In the genomic region with DNA sequence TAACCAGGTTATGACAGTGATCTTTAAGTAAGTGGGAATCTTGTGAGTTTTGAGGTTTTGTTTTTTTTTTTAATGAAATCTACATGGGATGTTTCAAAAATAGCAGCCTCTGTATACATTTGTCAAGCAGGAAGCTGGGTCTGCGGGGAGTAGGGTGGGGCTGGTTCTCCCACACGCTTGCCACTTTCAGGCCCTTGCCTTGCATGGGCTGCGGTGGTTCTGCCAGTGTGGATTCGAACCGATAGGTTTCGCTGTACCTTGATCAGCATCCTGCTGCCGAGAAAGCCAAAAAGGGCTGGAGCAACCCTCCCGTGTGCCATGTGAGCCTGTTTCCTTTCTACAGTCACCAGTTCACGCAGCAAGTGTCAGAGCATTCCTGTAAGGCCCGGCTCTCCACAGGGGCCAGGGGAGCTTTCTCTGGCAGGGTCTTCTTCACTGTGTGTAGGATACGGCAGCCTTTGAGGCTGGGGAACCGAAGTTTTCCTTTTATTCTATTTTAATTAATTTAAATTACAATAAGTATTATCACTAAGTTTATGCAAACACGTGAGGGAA, we compare ENCODE assay signal across 14 cellular contexts.
DNase-seq lines count a peak whose midpoint lies in the region; ATAC-seq and TF ChIP-seq lines count a peak whose summit lies in the region.
"Had no signal": no experiment of that assay in that cellular context is flagged by ENCODE, and none has a peak within 500 bp of the region (broad histone marks: within the 10 kb centered on the region; RNA-seq: fewer than 3 reads in every experiment).

No MANE protein-coding gene starts in this region.

- no TSS peak for BruUV-seq in Caco-2 (replicated peaks; lab: Mats Ljungman, UMichigan)

- H3K4me1 ChIP-seq in Caco-2 (no peaks in the 10 kb centered on the region), neural progenitor cell (peaks cover 10% of the 10 kb centered on the region)
- H3K4me1 ChIP-seq: breast epithelium had no signal

- H3K9me3 ChIP-seq in Caco-2 = no peaks in the 10 kb centered on the region
- H3K9me3 ChIP-seq in neural progenitor cell (ENCODE audit: low read depth) = no peaks in the 10 kb centered on the region
- H3K9me3 ChIP-seq: breast epithelium had no signal

- POLR2A ChIA-PET in Caco-2 (lab: Charles Lee) = interaction anchor here (0.7 kb wide), 1 partner anchor 25 kb away, joined by 3 read pairs; no protein-coding TSS in a partner anchor

- H3K27ac ChIP-seq in neural progenitor cell = no peak overlapping the region
- H3K27ac ChIP-seq: breast epithelium had no signal

- no peak overlapping the region for H2AFZ ChIP-seq in neural progenitor cell (replicated peaks)

- peak overlapping the region; percentile 86 for H3K27ac Mint-ChIP-seq in Caco-2 (ENCODE audit: unreplicated experiment)
- peak overlapping the region; percentile 83 for H3K27ac Mint-ChIP-seq in activated naive CD8-positive, alpha-beta T cell
- peak overlapping the region; percentile 40 for H3K27ac Mint-ChIP-seq in neural progenitor cell
- H3K27ac Mint-ChIP-seq: B cell, memory B cell had no signal

- H3K9me3 Mint-ChIP-seq in Caco-2 (ENCODE audit: unreplicated experiment) (no peaks in the 10 kb centered on the region), neural progenitor cell (no peaks in the 10 kb centered on the region)
- H3K9me3 Mint-ChIP-seq in activated naive CD8-positive, alpha-beta T cell (ENCODE audit: low read depth) = no peaks in the 10 kb centered on the region
- H3K9me3 Mint-ChIP-seq: memory B cell had no signal

- no peak overlapping the region for H3K9ac ChIP-seq in neural progenitor cell

- H3K4me1 Mint-ChIP-seq in Caco-2 (ENCODE audit: low read depth, unreplicated experiment) (peaks cover 14% of the 10 kb centered on the region), neural progenitor cell (peaks cover 5% of the 10 kb centered on the region)
- peaks cover 58% of the 10 kb centered on the region for H3K4me1 Mint-ChIP-seq in activated naive CD8-positive, alpha-beta T cell (ENCODE audit: low read depth)

- H3K79me2 ChIP-seq in neural progenitor cell (ENCODE audit: low read depth) = no peaks in the 10 kb centered on the region

- no peaks in the 10 kb centered on the region for H3K36me3 Mint-ChIP-seq in Caco-2 (ENCODE audit: insufficient read depth, unreplicated experiment)
- H3K36me3 Mint-ChIP-seq in activated naive CD8-positive, alpha-beta T cell = no peaks in the 10 kb centered on the region
- no peaks in the 10 kb centered on the region for H3K36me3 Mint-ChIP-seq in neural progenitor cell

- H3K36me3 ChIP-seq in Caco-2 (ENCODE audit: control insufficient read depth, insufficient read depth, low read length) (no peaks in the 10 kb centered on the region), neural progenitor cell (no peaks in the 10 kb centered on the region)
- H3K36me3 ChIP-seq: breast epithelium had no signal

- H3K4me3 ChIP-seq in Caco-2 (ENCODE audit: low read depth, low read length) (no peak overlapping the region), neural progenitor cell (no peak overlapping the region)
- H3K4me3 ChIP-seq: breast epithelium had no signal

- H3K4me2 ChIP-seq in neural progenitor cell = no peak overlapping the region

- intact Hi-C loops in Caco-2 (cut with micrococcal nuclease; ENCODE audit: unreplicated experiment) = loop anchor here (10.0 kb wide), 1 partner anchor 70 kb away; no protein-coding TSS in a partner anchor

- H3F3A ChIP-seq in neural progenitor cell (ENCODE audit: low read depth) = no peaks in the 10 kb centered on the region

- H3K27me3 ChIP-seq in Caco-2 (replicated peaks; ENCODE audit: control insufficient read depth, insufficient read depth, low read length) = no peaks in the 10 kb centered on the region
- H3K27me3 ChIP-seq in neural progenitor cell = no peaks in the 10 kb centered on the region
- H3K27me3 ChIP-seq: breast epithelium had no signal

- no peaks in the 10 kb centered on the region for H3K27me3 Mint-ChIP-seq in Caco-2 (ENCODE audit: insufficient read depth, unreplicated experiment)
- H3K27me3 Mint-ChIP-seq in activated naive CD8-positive, alpha-beta T cell = no peaks in the 10 kb centered on the region
- no peaks in the 10 kb centered on the region for H3K27me3 Mint-ChIP-seq in neural progenitor cell (ENCODE audit: insufficient read depth, low read depth)
- H3K27me3 Mint-ChIP-seq: B cell, memory B cell had no signal

- H4K20me1 ChIP-seq in neural progenitor cell (ENCODE audit: low read depth) = no peaks in the 10 kb centered on the region

- CTCF ChIA-PET in Caco-2 (lab: Charles Lee) = no interaction called here

- no peak overlapping the region for H3K4me3 Mint-ChIP-seq in Caco-2 (ENCODE audit: unreplicated experiment)
- H3K4me3 Mint-ChIP-seq in activated naive CD8-positive, alpha-beta T cell = peak overlapping the region; percentile 20
- H3K4me3 Mint-ChIP-seq in neural progenitor cell = no peak overlapping the region
- H3K4me3 Mint-ChIP-seq: B cell, memory B cell had no signal

- DNase-seq in Caco-2 = no peak
- DNase-seq in activated CD4-positive, alpha-beta T cell treated with anti-CD3 and anti-CD28 coated beads for 48 hours = peak; percentile 29
- DNase-seq in neural progenitor cell (ENCODE audit: low spot score) = peak; percentile 11
- DNase-seq in NCI-H748 treated with DMSO at 0.1 percent for 48 hours (lab: John Stamatoyannopoulos, UW) = no peak
- no peak for DNase-seq in NCI-H146 (lab: John Stamatoyannopoulos, UW)
- DNase-seq: MM.1S, NCI-H2227 treated with DMSO at 0.1 percent for 48 hours, PC-3 had no signal

- ATAC-seq in GM21529 (IDR thresholded peaks at IDR 0.05; ENCODE audit: unreplicated experiment) (no peak), HG03280 (IDR thresholded peaks at IDR 0.05; ENCODE audit: unreplicated experiment) (no peak)
- ATAC-seq: PC-3 had no signal

- TF ChIP-seq CTCF in Caco-2 (IDR thresholded peaks at IDR 0.05; ENCODE audit: insufficient read depth in 1 of 2, low read depth in 1 of 2, low read length in 1 of 2, severe bottlenecking in 1 of 2, unreplicated experiment in 1 of 2) = no peak
- no peak for TF ChIP-seq CTCF in neural progenitor cell (IDR thresholded peaks at IDR 0.05)

Comparison
In these comparisons a context has a peak if more than half of its experiments do, and no peak if none do; other contexts are left out.
1. DNase-seq: peak in activated CD4-positive, alpha-beta T cell treated with anti-CD3 and anti-CD28 coated beads for 48 hours (single experiment) and neural progenitor cell (single experiment); none in Caco-2 (0 of 2), NCI-H748 treated with DMSO at 0.1 percent for 48 hours (single experiment) and NCI-H146 (single experiment).
2. Peak in every context shown above with its lines, with median percentiles within 50 percentile points of each other: H3K27ac Mint-ChIP-seq.